8 cellular contexts compared by ENCODE assay signal in the genomic region with DNA sequence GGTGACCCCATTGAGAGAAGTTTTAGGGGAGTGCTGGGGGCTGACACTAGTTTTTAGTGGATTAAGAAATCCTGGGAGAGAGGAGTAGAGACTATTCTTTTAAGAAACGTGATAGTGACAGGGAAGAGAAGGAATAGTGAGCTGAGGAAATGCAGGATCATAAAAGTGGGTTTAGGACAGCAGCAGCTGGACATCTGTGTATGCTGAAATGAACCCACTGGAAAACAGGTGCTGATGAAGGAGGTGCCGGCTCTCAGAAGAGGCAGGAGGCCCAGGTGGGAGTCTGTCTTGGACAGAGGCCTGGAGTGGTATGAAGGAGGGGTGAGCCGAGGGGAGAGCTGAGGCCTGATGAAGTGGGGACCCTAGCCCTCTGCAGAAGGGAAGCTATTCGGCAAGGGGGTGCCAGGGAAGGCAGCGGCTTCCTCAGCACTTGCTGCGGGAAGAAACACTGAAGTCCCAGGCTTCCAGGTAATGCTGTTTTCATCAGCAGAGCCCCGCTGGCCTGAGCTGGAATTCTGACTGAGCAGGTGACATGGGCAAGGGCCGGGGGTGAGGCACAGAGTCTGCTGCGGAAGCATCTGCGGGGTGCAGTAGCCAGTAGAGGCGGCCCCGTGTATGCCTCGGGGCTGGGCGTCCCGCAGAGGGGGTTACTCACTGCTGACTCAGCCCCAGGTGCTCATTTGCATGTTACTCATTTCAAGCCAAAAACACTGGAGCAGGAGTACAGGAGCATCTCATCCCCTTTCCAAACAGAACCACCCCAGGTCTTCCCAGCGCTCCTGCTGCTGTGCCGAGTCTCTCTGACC.
DNase-seq lines count a peak whose midpoint lies in the region; ATAC-seq and TF ChIP-seq lines count a peak whose summit lies in the region.

No MANE protein-coding gene starts in this region.

- no peaks in the 10 kb centered on the region; the same call in 1 of the 2 replicates for H3K9me3 ChIP-seq in PC-9 (ENCODE audit: insufficient read depth, low read depth)
- H3K9me3 ChIP-seq in tibial artery: no peaks in the 10 kb centered on the region

- no peaks in the 10 kb centered on the region for H3K36me3 Mint-ChIP-seq in stimulated activated effector memory CD8-positive, alpha-beta T cell treated with anti-CD3 and anti-CD28 coated beads, Interleukin-12 subunit alpha, Interleukin-12 subunit beta, amount 100 ng/mL, for 72 hours

- H3K9me3 Mint-ChIP-seq in stimulated activated effector memory CD8-positive, alpha-beta T cell treated with anti-CD3 and anti-CD28 coated beads, Interleukin-12 subunit alpha, Interleukin-12 subunit beta, amount 100 ng/mL, for 72 hours: no peaks in the 10 kb centered on the region

- H3K36me3 ChIP-seq in PC-9 (ENCODE audit: low read depth) (no peaks in the 10 kb centered on the region), tibial artery (no peaks in the 10 kb centered on the region)

- intact Hi-C loops in PC-9 (cut with micrococcal nuclease; ENCODE audit: unreplicated experiment): loop anchor here (2.0 kb wide), 3 partner anchors 34 to 84 kb away; no protein-coding TSS in a partner anchor
- intact Hi-C loops in tibial artery (cut with DNase I; ENCODE audit: low total_unique reads): no loop called here

- CTCF ChIA-PET in PC-9 (lab: Charles Lee): interaction anchor here (0.7 kb wide), 1 partner anchor 9 kb away, joined by 3 read pairs; no protein-coding TSS in a partner anchor

- H3K27ac Mint-ChIP-seq in stimulated activated effector memory CD8-positive, alpha-beta T cell treated with anti-CD3 and anti-CD28 coated beads, Interleukin-12 subunit alpha, Interleukin-12 subunit beta, amount 100 ng/mL, for 72 hours: peak overlapping the region; percentile 2

- peak overlapping the region; percentile 59 for H3K4me3 ChIP-seq in PC-9
- H3K4me3 ChIP-seq in tibial artery: no peak overlapping the region

- peak overlapping the region; percentile 74 for H3K4me2 ChIP-seq in PC-9

- TSS peak; percentile 72 for BruUV-seq in PC-9 (replicated peaks; lab: Mats Ljungman, UMichigan)

- peaks cover 44% of the 10 kb centered on the region; the same call in 1 of the 2 replicates for H3F3A ChIP-seq in PC-9 (ENCODE audit: insufficient read depth, low read depth)

- peaks cover 28% of the 10 kb centered on the region for H3K79me2 ChIP-seq in PC-9 (ENCODE audit: low read depth)

- H3K9me2 ChIP-seq in PC-9 (ENCODE audit: insufficient read depth): no peaks in the 10 kb centered on the region

- DNase-seq in stimulated activated CD4-positive, alpha-beta T cell treated with anti-CD3 and anti-CD28 coated beads, Interleukin-12 subunit alpha, Interleukin-12 subunit beta, amount 100 ng/mL, for 24 hours (ENCODE audit: low read depth in 2 of 2): peak; percentile 5 to 11
- no peak for DNase-seq in stimulated activated CD4-positive, alpha-beta T cell treated with anti-CD3 and anti-CD28 coated beads, Interleukin-12 subunit alpha, Interleukin-12 subunit beta, amount 100 ng/mL, for 4 hours
- DNase-seq in PC-9 (peak; percentile 94), hippocampal formation (lab: John Stamatoyannopoulos, UW) (peak; percentile 31 to 42), tibial artery (no peak), SK-N-DZ (ENCODE audit: low spot score) (no peak)
- DNase-seq in stimulated activated effector memory CD8-positive, alpha-beta T cell treated with anti-CD3 and anti-CD28 coated beads, Interleukin-12 subunit alpha, Interleukin-12 subunit beta, amount 100 ng/mL, for 72 hours (ENCODE audit: low spot score in 2 of 2): no peak

- no peaks in the 10 kb centered on the region for H3K27me3 ChIP-seq in PC-9 (ENCODE audit: insufficient read depth, low read depth)
- no peaks in the 10 kb centered on the region for H3K27me3 ChIP-seq in tibial artery

- H3K27ac ChIP-seq in PC-9 (peak overlapping the region; percentile 91), tibial artery (no peak overlapping the region)

- H3K4me1 ChIP-seq in PC-9 (replicated peaks; ENCODE audit: insufficient read depth) (peaks cover 65% of the 10 kb centered on the region), tibial artery (peaks cover 0 to 3% (median 0%) of the 10 kb centered on the region in 4 donors)

- H2AFZ ChIP-seq in PC-9: no peak overlapping the region

- ATAC-seq in HG02970 (IDR thresholded peaks at IDR 0.05; ENCODE audit: low FRiP score, unreplicated experiment): peak; percentile 63
- ATAC-seq in stimulated activated effector memory CD8-positive, alpha-beta T cell treated with anti-CD3 and anti-CD28 coated beads, Interleukin-12 subunit alpha, Interleukin-12 subunit beta, amount 100 ng/mL, for 72 hours: peak; percentile 82

- H3K4me1 Mint-ChIP-seq in stimulated activated effector memory CD8-positive, alpha-beta T cell treated with anti-CD3 and anti-CD28 coated beads, Interleukin-12 subunit alpha, Interleukin-12 subunit beta, amount 100 ng/mL, for 72 hours: peaks cover 8% of the 10 kb centered on the region

- H4K20me1 ChIP-seq in PC-9 (ENCODE audit: insufficient read depth): no peaks in the 10 kb centered on the region

- POLR2A ChIA-PET in PC-9 (lab: Charles Lee; ENCODE audit: unreplicated experiment): interaction anchor here (0.5 to 1.7 kb wide), 4 partner anchors 8 to 914 kb away, joined by 3 to 15 read pairs (median 6); no protein-coding TSS in a partner anchor

- H3K4me3 Mint-ChIP-seq in stimulated activated effector memory CD8-positive, alpha-beta T cell treated with anti-CD3 and anti-CD28 coated beads, Interleukin-12 subunit alpha, Interleukin-12 subunit beta, amount 100 ng/mL, for 72 hours: no peak overlapping the region

- TF ChIP-seq CTCF in PC-9 (conservative IDR thresholded peaks at IDR 0.05): no peak
- TF ChIP-seq CTCF in tibial artery (IDR thresholded peaks at IDR 0.05): no peak

Comparison
In these comparisons a context has a peak if more than half of its experiments do, and no peak if none do; other contexts are left out.
1. DNase-seq: peak in stimulated activated CD4-positive, alpha-beta T cell treated with anti-CD3 and anti-CD28 coated beads, Interleukin-12 subunit alpha, Interleukin-12 subunit beta, amount 100 ng/mL, for 24 hours (2 of 2), PC-9 (2 of 2) and hippocampal formation (2 of 2); none in stimulated activated CD4-positive, alpha-beta T cell treated with anti-CD3 and anti-CD28 coated beads, Interleukin-12 subunit alpha, Interleukin-12 subunit beta, amount 100 ng/mL, for 4 hours (single experiment), stimulated activated effector memory CD8-positive, alpha-beta T cell treated with anti-CD3 and anti-CD28 coated beads, Interleukin-12 subunit alpha, Interleukin-12 subunit beta, amount 100 ng/mL, for 72 hours (0 of 2), tibial artery (0 of 2) and SK-N-DZ (single experiment).